ENCODE assay signal across 19 cellular contexts in genomic region chr3:181454451-181455027, GRCh38.
A peak's percentile ranks its signal among the peaks of the same experiment; 100 is the strongest.
DNase-seq lines count a peak whose midpoint lies in the region; FAIRE-seq and TF ChIP-seq lines count a peak whose summit lies in the region.
"Had no signal": no experiment of that assay in that cellular context is flagged by ENCODE, and none has a peak within 500 bp of the region (broad histone marks: within the 10 kb centered on the region; RNA-seq: fewer than 3 reads in every experiment).

No MANE protein-coding gene starts in this region.

- no peak for FAIRE-seq in kidney (lab: Jason Lieb, UNC)
- FAIRE-seq: GM12891 had no signal

- H3K4me3 ChIP-seq in kidney (ENCODE audit: low read length in 2 of 2), result no peak overlapping the region
- H3K4me3 ChIP-seq: BLaER1 treated with 17β-estradiol and CSF1 and Interleukin-3, amounts not matched to agents 10 nM and 100 nM; heart right ventricle had no signal

- no peak overlapping the region for H3K9ac ChIP-seq in kidney (ENCODE audit: low read length in 2 of 2)
- H3K9ac ChIP-seq: BLaER1 treated with 17β-estradiol and CSF1 and Interleukin-3, amounts not matched to agents 10 nM and 100 nM; parathyroid adenoma had no signal

- H3K4me1 ChIP-seq in kidney (ENCODE audit: control insufficient read depth in 1 of 2, insufficient read depth in 1 of 2, low read depth in 1 of 2, low read length in 2 of 2), result no peaks in the 10 kb centered on the region
- H3K4me1 ChIP-seq: BLaER1 treated with 17β-estradiol and CSF1 and Interleukin-3, amounts not matched to agents 10 nM and 100 nM; heart right ventricle; parathyroid adenoma had no signal

- H3K36me3 ChIP-seq in kidney (ENCODE audit: control insufficient read depth in 1 of 2, insufficient read depth in 2 of 2, low read length in 2 of 2), result no peaks in the 10 kb centered on the region
- H3K36me3 ChIP-seq: BLaER1 treated with 17β-estradiol and CSF1 and Interleukin-3, amounts not matched to agents 10 nM and 100 nM; heart right ventricle had no signal

- DNase-seq in NCI-H2081 (lab: John Stamatoyannopoulos, UW) (peak; percentile 36 to 49), NCI-H2081 treated with DMSO at 0.1 percent for 48 hours (lab: John Stamatoyannopoulos, UW) (no peak), astrocyte of the hippocampus (ENCODE audit: low read depth, low spot score) (peak; percentile 61), inferior parietal cortex (ENCODE audit: extremely low spot score) (peak; percentile 85), kidney (no peak)
- no peak for DNase-seq in stimulated activated naive CD4-positive, alpha-beta T cell treated with Interleukin-2 at 50 U/mL for 16 hours (lab: John Stamatoyannopoulos, UW)
- DNase-seq in activated naive CD4-positive, alpha-beta T cell treated with anti-CD3 and anti-CD28 coated beads, Interleukin-2, amount 50 U/mL, for 16 hours, result no peak
- DNase-seq: activated CD4-positive, alpha-beta T cell treated with anti-CD3 and anti-CD28 coated beads, Interleukin-2, amount 50 U/mL, for 4 hours; activated gamma-delta T cell; cerebellar nuclear complex; heart right ventricle; islet precursor cell; NCI-H1694 treated with DMSO at 0.1 percent for 48 hours; NCI-H226; T-cell had no signal

- H3K9me3 ChIP-seq in kidney (ENCODE audit: control insufficient read depth in 1 of 2, low read length in 2 of 2), result no peaks in the 10 kb centered on the region
- H3K9me3 ChIP-seq: BLaER1 treated with 17β-estradiol and CSF1 and Interleukin-3, amounts not matched to agents 10 nM and 100 nM had no signal

- TF ChIP-seq CTCF in kidney (IDR thresholded peaks at IDR 0.05; ENCODE audit: borderline replicate concordance, extremely low read depth, insufficient read depth), result no peak

- H3K27ac ChIP-seq in temporal lobe (ENCODE audit: low read depth, low read length) (peak overlapping the region; percentile 92), kidney (ENCODE audit: low read depth in 2 of 2, low read length in 2 of 2) (no peak overlapping the region)
- H3K27ac ChIP-seq: BLaER1 treated with 17β-estradiol and CSF1 and Interleukin-3, amounts not matched to agents 10 nM and 100 nM; heart right ventricle; parathyroid adenoma had no signal

- intact Hi-C loops in kidney (cut with DNase I), result no loop called here

Comparison
In these comparisons a context has a peak if more than half of its experiments do, and no peak if none do; other contexts are left out.
1. DNase-seq: peak in NCI-H2081 (2 of 2), astrocyte of the hippocampus (single experiment) and inferior parietal cortex (single experiment); none in NCI-H2081 treated with DMSO at 0.1 percent for 48 hours (single experiment), stimulated activated naive CD4-positive, alpha-beta T cell treated with Interleukin-2 at 50 U/mL for 16 hours (single experiment), kidney (single experiment) and activated naive CD4-positive, alpha-beta T cell treated with anti-CD3 and anti-CD28 coated beads, Interleukin-2, amount 50 U/mL, for 16 hours (single experiment).